In the genomic region with DNA sequence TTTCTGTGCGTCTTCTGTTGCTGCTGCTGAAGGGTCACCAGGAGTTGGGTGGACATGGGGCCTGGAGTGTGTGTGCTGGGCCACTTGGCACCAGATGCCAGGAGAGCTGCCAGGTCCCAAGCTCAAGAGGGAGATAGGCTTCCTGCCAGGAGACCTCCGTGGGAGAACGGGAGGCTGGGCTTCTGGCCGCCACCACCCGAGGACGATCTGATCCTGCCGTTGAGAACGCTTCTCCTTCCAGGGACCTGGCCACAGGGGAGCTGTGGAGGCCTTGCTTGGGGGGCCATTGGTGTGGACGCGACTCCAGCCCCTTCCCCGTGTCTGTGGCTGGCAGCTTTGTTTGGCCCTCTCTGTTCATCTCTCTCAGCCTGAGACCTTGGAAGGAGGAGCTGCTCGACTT, we compare ENCODE assay signal across 23 cellular contexts. TPM values are rescaled to one million over a fixed set of nuclear protein-coding genes. Genes with fewer than 3 reads are reported as not detected.
DNase-seq lines count a peak whose midpoint lies in the region; ATAC-seq and TF ChIP-seq lines count a peak whose summit lies in the region.
"Had no signal": no experiment of that assay in that cellular context is flagged by ENCODE, and none has a peak within 500 bp of the region (broad histone marks: within the 10 kb centered on the region; RNA-seq: fewer than 3 reads in every experiment).

No MANE protein-coding gene starts in this region.

- no peaks in the 10 kb centered on the region for H3K36me3 ChIP-seq in body of pancreas (replicated peaks in 1 of 2; ENCODE audit: insufficient read depth in 1 of 2, low read depth in 2 of 2)
- no peaks in the 10 kb centered on the region for H3K36me3 ChIP-seq in neural progenitor cell
- no peaks in the 10 kb centered on the region for H3K36me3 ChIP-seq in prostate gland
- H3K36me3 ChIP-seq: Peyer's patch, SJCRH30, suprapubic skin, uterus had no signal

- H3K4me2 ChIP-seq in neural progenitor cell = no peak overlapping the region

- H3K9me3 ChIP-seq in body of pancreas = no peaks in the 10 kb centered on the region
- no peaks in the 10 kb centered on the region for H3K9me3 ChIP-seq in neural progenitor cell (ENCODE audit: low read depth)
- no peaks in the 10 kb centered on the region for H3K9me3 ChIP-seq in prostate gland
- H3K9me3 ChIP-seq: Peyer's patch, SJCRH30, suprapubic skin, uterus had no signal

- 19 to 22% methylated on average over 1 to 12 of the region's 12 CpGs for WGBS in body of pancreas, 2 donors
- WGBS in prostate gland = 67% methylated on average over 11 of the region's 12 CpGs

- peaks cover 23% of the 10 kb centered on the region for H4K20me1 ChIP-seq in neural progenitor cell (ENCODE audit: low read depth)

- H3K4me1 ChIP-seq in body of pancreas (peaks cover 65% of the 10 kb centered on the region), neural progenitor cell (peaks cover 4% of the 10 kb centered on the region), prostate gland (replicated peaks) (no peaks in the 10 kb centered on the region)
- H3K4me1 ChIP-seq: SJCRH30 had no signal

- H3K4me1 Mint-ChIP-seq in CD14-positive monocyte (peaks cover 5% of the 10 kb centered on the region), neural progenitor cell (peaks cover 14% of the 10 kb centered on the region)

- peaks cover 16% of the 10 kb centered on the region for H3F3A ChIP-seq in neural progenitor cell (ENCODE audit: low read depth)

- H3K27ac ChIP-seq in body of pancreas (peak overlapping the region; percentile 41 to 86 (median 84)), neural progenitor cell (no peak overlapping the region), prostate gland (no peak overlapping the region)
- H3K27ac ChIP-seq: Peyer's patch, SJCRH30, suprapubic skin, uterus had no signal

- H3K9me3 Mint-ChIP-seq in CD14-positive monocyte (peaks cover 0 to 17% (median 3%) of the 10 kb centered on the region in 7 donors), neural progenitor cell (peaks cover 8% of the 10 kb centered on the region)
- H3K9me3 Mint-ChIP-seq: activated CD8-positive, alpha-beta T cell treated with anti-CD3 and anti-CD28 coated beads for 36 hours; stimulated activated effector memory CD8-positive, alpha-beta T cell treated with anti-CD3 and anti-CD28 coated beads, Interleukin-12 subunit alpha, Interleukin-12 subunit beta, amount 100 ng/mL, for 72 hours had no signal

- TF ChIP-seq CTCF in CD14-positive monocyte (IDR thresholded peaks at IDR 0.05) = no peak
- TF ChIP-seq CTCF in body of pancreas (IDR thresholded peaks at IDR 0.05) = no peak
- TF ChIP-seq CTCF in neural progenitor cell (IDR thresholded peaks at IDR 0.05) = no peak
- TF ChIP-seq CTCF in prostate gland (IDR thresholded peaks at IDR 0.05) = no peak

- intact Hi-C loops in CD14-positive monocyte (cut with micrococcal nuclease) = no loop called here
- intact Hi-C loops in body of pancreas (cut with DNase I) = loop anchor here (10.0 kb wide), 1 partner anchor 187 kb away; no protein-coding TSS in a partner anchor
- intact Hi-C loops in prostate gland (cut with DNase I) = no loop called here

- H3K79me2 ChIP-seq in neural progenitor cell (ENCODE audit: low read depth) = peaks cover 23% of the 10 kb centered on the region

- DNase-seq in CD14-positive monocyte (ENCODE audit: low spot score) (peak; percentile 40), NCI-H1092 treated with DMSO at 0.1 percent for 48 hours (lab: John Stamatoyannopoulos, UW) (peak; percentile 69), body of pancreas (peak; percentile 87 to 95 (median 94)), neural progenitor cell (ENCODE audit: low spot score) (no peak), NCI-H2081 (lab: John Stamatoyannopoulos, UW) (no peak), prostate gland (ENCODE audit: low spot score) (no peak)
- DNase-seq: activated CD4-positive, alpha-beta T cell treated with anti-CD3 and anti-CD28 coated beads for 1 hour; activated CD8-positive, alpha-beta T cell treated with anti-CD3 and anti-CD28 coated beads for 36 hours; activated gamma-delta T cell treated with Interleukin-2 at 50 U/mL for 16 hours; activated T-cell treated with anti-CD3 and anti-CD28 coated beads for 4 hours; amniotic stem cell; NCI-H1417 treated with DMSO at 0.1 percent for 48 hours; NCI-H510A treated with DMSO at 0.1 percent for 48 hours; NK-92 treated with Interleukin-12 subunit alpha and Interleukin-12 subunit beta, amount 100 ng/mL, for 24 hours; Peyer's patch; retina; SJCRH30; stimulated activated CD4-positive, alpha-beta T cell treated with anti-CD3 and anti-CD28 coated beads, Interleukin-2, amount 100 ng/mL, for 48 hours; uterus had no signal

- H3K27me3 Mint-ChIP-seq in CD14-positive monocyte (ENCODE audit: low read depth in 3 of 3) (peaks cover 44 to 59% (median 48%) of the 10 kb centered on the region in 3 donors), neural progenitor cell (ENCODE audit: insufficient read depth, low read depth) (peaks cover 8% of the 10 kb centered on the region)

- ATAC-seq in body of pancreas = peak; percentile 45
- no peak for ATAC-seq in HG03571 (IDR thresholded peaks at IDR 0.05; ENCODE audit: unreplicated experiment)
- ATAC-seq: activated CD8-positive, alpha-beta T cell treated with anti-CD3 and anti-CD28 coated beads for 36 hours; stimulated activated effector memory CD8-positive, alpha-beta T cell treated with anti-CD3 and anti-CD28 coated beads, Interleukin-12 subunit alpha, Interleukin-12 subunit beta, amount 100 ng/mL, for 72 hours had no signal

- no peak overlapping the region for H3K27ac Mint-ChIP-seq in CD14-positive monocyte
- H3K27ac Mint-ChIP-seq in neural progenitor cell = no peak overlapping the region
- H3K27ac Mint-ChIP-seq: activated CD8-positive, alpha-beta T cell treated with anti-CD3 and anti-CD28 coated beads for 36 hours; stimulated activated effector memory CD8-positive, alpha-beta T cell treated with anti-CD3 and anti-CD28 coated beads, Interleukin-12 subunit alpha, Interleukin-12 subunit beta, amount 100 ng/mL, for 72 hours had no signal

- H3K9ac ChIP-seq in neural progenitor cell = no peak overlapping the region

- H3K4me3 ChIP-seq in body of pancreas (no peak overlapping the region), neural progenitor cell (no peak overlapping the region), prostate gland (no peak overlapping the region)
- H3K4me3 ChIP-seq: Peyer's patch, SJCRH30, suprapubic skin, uterus had no signal

- H3K36me3 Mint-ChIP-seq in CD14-positive monocyte (peaks cover 0 to 3% of the 10 kb centered on the region in 2 donors), neural progenitor cell (peaks cover 11% of the 10 kb centered on the region)
- H3K36me3 Mint-ChIP-seq: stimulated activated effector memory CD8-positive, alpha-beta T cell treated with anti-CD3 and anti-CD28 coated beads, Interleukin-12 subunit alpha, Interleukin-12 subunit beta, amount 100 ng/mL, for 72 hours had no signal

- TF ChIP-seq POLR2A in body of pancreas (IDR thresholded peaks at IDR 0.05) (no peak), prostate gland (IDR thresholded peaks at IDR 0.05) (no peak)

- H3K4me3 Mint-ChIP-seq in CD14-positive monocyte (peak overlapping the region in 1 of 2 donors; percentile 77), neural progenitor cell (peak overlapping the region; percentile 93)
- H3K4me3 Mint-ChIP-seq: activated CD8-positive, alpha-beta T cell treated with anti-CD3 and anti-CD28 coated beads for 36 hours had no signal

- H2AFZ ChIP-seq in neural progenitor cell (replicated peaks) = no peak overlapping the region

- no peaks in the 10 kb centered on the region for H3K27me3 ChIP-seq in body of pancreas
- H3K27me3 ChIP-seq in neural progenitor cell = peaks cover 33% of the 10 kb centered on the region
- peaks cover 6% of the 10 kb centered on the region for H3K27me3 ChIP-seq in prostate gland (replicated peaks; ENCODE audit: insufficient read depth)
- H3K27me3 ChIP-seq: SJCRH30 had no signal

RNA-seq across cellular contexts. Expression of a gene that starts 2.4 kb away (rescaled TPM):
- not detected for polyA plus RNA-seq in CD14-positive monocyte
- total RNA-seq in body of pancreas (100 to 1,000 TPM in 1 of 2 donors, 10 to 100 TPM in 1; 67.5 to 113 TPM), neural progenitor cell (ENCODE audit: low replicate concordance) (8.2 and 13.8 TPM in 2 replicates), prostate gland (10 to 100 TPM in 1 of 2 donors, under 1 TPM in 1; 0.96 to 29.7 TPM)
- total RNA-seq: M059J, SJCRH30 had no signal

Comparison
In these comparisons a context has a peak if more than half of its experiments do, and no peak if none do; other contexts are left out.
1. DNase-seq: peak in CD14-positive monocyte (single experiment), NCI-H1092 treated with DMSO at 0.1 percent for 48 hours (single experiment) and body of pancreas (4 of 4); none in neural progenitor cell (single experiment), NCI-H2081 (0 of 2) and prostate gland (single experiment).
2. H3K27ac ChIP-seq: peak in body of pancreas (4 of 4); none in neural progenitor cell (single experiment) and prostate gland (0 of 2).